In the genomic region with DNA sequence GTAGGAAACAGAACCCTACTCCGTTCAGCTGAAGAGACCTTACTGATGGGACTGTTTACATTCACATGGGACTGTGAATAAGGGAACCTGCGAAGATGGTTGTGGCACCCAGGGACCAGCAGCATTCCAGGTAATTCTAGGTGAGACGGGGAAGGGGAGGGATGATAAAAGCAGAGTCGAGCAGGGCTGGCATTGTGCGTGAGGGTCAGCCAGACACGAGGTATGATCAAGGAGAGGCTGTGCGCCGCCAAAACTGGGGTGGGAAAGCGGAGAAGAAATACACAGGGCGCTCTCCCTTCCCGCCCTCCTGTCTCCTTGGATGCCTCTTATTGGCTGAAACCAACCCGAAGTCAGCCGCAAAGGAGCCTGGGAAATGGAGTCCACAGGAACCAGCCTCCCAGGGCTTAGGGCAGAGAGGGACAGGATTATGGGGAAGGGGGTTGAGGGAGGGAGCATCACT, we compare ENCODE assay signal across 8 cellular contexts. TPM values are rescaled to one million over a fixed set of nuclear protein-coding genes. Genes with fewer than 3 reads are reported as not detected.
DNase-seq lines count a peak whose midpoint lies in the region; ATAC-seq, FAIRE-seq and TF ChIP-seq lines count a peak whose summit lies in the region.

No MANE protein-coding gene starts in this region.

- no peak overlapping the region for H3K27ac Mint-ChIP-seq in activated CD8-positive, alpha-beta T cell treated with anti-CD3 and anti-CD28 coated beads, Interleukin-2, amount 10 ng/mL, durations not matched to agents 7 days and 5 days

- H3K4me1 ChIP-seq in BE2C (no peaks in the 10 kb centered on the region), H1 (replicated peaks in 1 of 4; ENCODE audit: control insufficient read depth in 3 of 4, insufficient read depth in 4 of 4, low read length in 3 of 4) (peaks cover 0 to 6% (median 3%) of the 10 kb centered on the region in 4 experiments; a peak in 4 of 7 replicates), mesendoderm (ENCODE audit: control insufficient read depth, low read depth, low read length) (no peaks in the 10 kb centered on the region)

- peak overlapping the region; percentile 12; the same call in 1 of the 2 replicates for H2BK12ac ChIP-seq in H1 (ENCODE audit: low read depth, low read length)

- TF ChIP-seq RAD21 in H1 (IDR thresholded peaks at IDR 0.05 in 1 of 2, conservative IDR thresholded peaks at IDR 0.05 in 1 of 2; ENCODE audit: low read depth in 2 of 2, low read length in 2 of 2), result no peak

- H3K79me2 ChIP-seq in H1 (ENCODE audit: control insufficient read depth in 1 of 2, insufficient read depth in 2 of 2, low read length in 2 of 2) (no peaks in the 10 kb centered on the region), mesendoderm (ENCODE audit: control insufficient read depth, insufficient read depth, low read length) (no peaks in the 10 kb centered on the region)

- H3K9me3 Mint-ChIP-seq in activated CD8-positive, alpha-beta T cell treated with anti-CD3 and anti-CD28 coated beads, Interleukin-2, amount 10 ng/mL, durations not matched to agents 7 days and 5 days (ENCODE audit: insufficient read depth), result no peaks in the 10 kb centered on the region

- H2BK20ac ChIP-seq in H1 (ENCODE audit: low read length), result peak overlapping the region; percentile 27; the same call in 1 of the 2 replicates

- WGBS in H1 (ENCODE audit: extremely low coverage in 1 of 2, insufficient coverage in 1 of 2, insufficient read length in 1 of 2, insufficient replicate concordance in 2 of 2, low coverage in 1 of 2, low lambda C conversion rate in 2 of 2, missing lambda C conversion rate in 1 of 2), 2 experiments, result 1% methylated on average over 13 of the region's 13 CpGs; no CpG with 5 or more reads in 1 of the 2 experiments
- WGBS in mesendoderm (ENCODE audit: extremely low coverage, insufficient coverage, low lambda C conversion rate), result no CpG with 5 or more reads among the region's 13 CpGs

- H4K91ac ChIP-seq in H1 (replicated peaks; ENCODE audit: insufficient read length, low read length), result no peak overlapping the region

- FAIRE-seq in H1 (lab: Jason Lieb, UNC), result peak; percentile 82

- TF ChIP-seq POLR2A in H1 (IDR thresholded peaks at IDR 0.05; ENCODE audit: control extremely low read depth in 1 of 2, low read depth in 2 of 2, low read length in 2 of 2), result peak in 1 of 2 experiments; percentile 55; a peak in 1 of 3 replicates

- peak; percentile 83 for DNase-seq in BE2C
- peak; percentile 74 for DNase-seq in NCI-H69 (lab: John Stamatoyannopoulos, UW)
- peak; percentile 74 for DNase-seq in activated CD8-positive, alpha-beta T cell treated with anti-CD3 and anti-CD28 coated beads, Interleukin-2, amount 10 ng/mL, durations not matched to agents 7 days and 5 days
- peak; percentile 73 to 90 for DNase-seq in H1 (ENCODE audit: low read depth in 1 of 2, low spot score in 2 of 2)
- DNase-seq in mesendoderm, result peak; percentile 96
- DNase-seq in stimulated activated CD8-positive, alpha-beta memory T cell treated with anti-CD3 and anti-CD28 coated beads, Interleukin-15, amount 100 ng/mL, for 24 hours (ENCODE audit: low read depth), result peak; percentile 16

- no peaks in the 10 kb centered on the region for H3K36me3 ChIP-seq in BE2C
- no peaks in the 10 kb centered on the region for H3K36me3 ChIP-seq in H1 (ENCODE audit: control insufficient read depth in 2 of 4, insufficient read depth in 4 of 4, low read length in 3 of 4)
- H3K36me3 ChIP-seq in mesendoderm (ENCODE audit: control insufficient read depth, insufficient read depth, low read length), result no peaks in the 10 kb centered on the region

- H3K4me3 ChIP-seq in BE2C (ENCODE audit: low read depth, low read length) (peak overlapping the region; percentile 60), H1 (ENCODE audit: extremely low read depth in 1 of 4, insufficient read depth in 2 of 4, low read depth in 3 of 4, low read length in 4 of 4) (peak overlapping the region; percentile 74 to 83 (median 78)), mesendoderm (ENCODE audit: low read length) (peak overlapping the region; percentile 75)

- peak overlapping the region; percentile 7; the same call in 1 of the 2 replicates for H4K8ac ChIP-seq in H1 (ENCODE audit: extremely low read depth, insufficient read depth, low read length)
- H4K8ac ChIP-seq in mesendoderm (ENCODE audit: low read depth, low read length), result no peak overlapping the region

- peaks cover 40% of the 10 kb centered on the region for H3K27me3 Mint-ChIP-seq in activated CD8-positive, alpha-beta T cell treated with anti-CD3 and anti-CD28 coated beads, Interleukin-2, amount 10 ng/mL, durations not matched to agents 7 days and 5 days (ENCODE audit: low read depth)

- H3K79me1 ChIP-seq in H1 (ENCODE audit: low read depth, low read length) (no peaks in the 10 kb centered on the region), mesendoderm (ENCODE audit: low read length) (no peaks in the 10 kb centered on the region)

- H3K4ac ChIP-seq in H1 (replicated peaks; ENCODE audit: insufficient read length, low read depth, low read length) (no peak overlapping the region), mesendoderm (ENCODE audit: low read depth, low read length) (no peak overlapping the region)

- 0 out of 2 replicates have a peak overlapping the region, but pooled peaks have one; percentile 97 for H2BK15ac ChIP-seq in H1 (ENCODE audit: low read length)
- no peak overlapping the region for H2BK15ac ChIP-seq in mesendoderm (replicated peaks; ENCODE audit: low read depth)

- H2AFZ ChIP-seq in H1 (ENCODE audit: low read length), result peak overlapping the region; percentile 99

- H3K27ac ChIP-seq in H1 (ENCODE audit: low read depth, low read length) (no peak overlapping the region), mesendoderm (ENCODE audit: low read depth, low read length) (no peak overlapping the region)

- 0 out of 2 replicates have a peak overlapping the region, but pooled peaks have one; percentile 12 for H3K18ac ChIP-seq in H1 (ENCODE audit: extremely low read depth, low read length)
- H3K18ac ChIP-seq in mesendoderm (ENCODE audit: low read length), result no peak overlapping the region

- ATAC-seq in GM19035 (IDR thresholded peaks at IDR 0.05; ENCODE audit: unreplicated experiment) (peak; percentile 95), HG03354 (IDR thresholded peaks at IDR 0.05; ENCODE audit: poor library complexity, severe bottlenecking, unreplicated experiment) (peak; percentile 97)
- ATAC-seq in activated CD8-positive, alpha-beta T cell treated with anti-CD3 and anti-CD28 coated beads, Interleukin-2, amount 10 ng/mL, durations not matched to agents 7 days and 5 days, result peak; percentile 95

- POLR2A ChIA-PET in activated CD8-positive, alpha-beta T cell treated with anti-CD3 and anti-CD28 coated beads, Interleukin-2, amount 10 ng/mL, durations not matched to agents 7 days and 5 days (lab: Charles Lee), result interaction anchor here (0.6 kb wide), 1 partner anchor 17 kb away, joined by 3 read pairs; no protein-coding TSS in a partner anchor
- POLR2A ChIA-PET in H1 (lab: Charles Lee; ENCODE audit: partially characterized antibody), result interaction anchor here (1.1 to 1.3 kb wide), 2 partner anchors 13 to 47 kb away, joined by 3 to 4 read pairs; a partner anchor contains a TSS

- H2AK5ac ChIP-seq in H1 (ENCODE audit: low read depth, low read length), result no peak overlapping the region
- no peak overlapping the region for H2AK5ac ChIP-seq in mesendoderm (ENCODE audit: low read length)

- CTCF ChIA-PET in activated CD8-positive, alpha-beta T cell treated with anti-CD3 and anti-CD28 coated beads, Interleukin-2, amount 10 ng/mL, durations not matched to agents 7 days and 5 days (lab: Charles Lee), result no interaction called here
- CTCF ChIA-PET in H1 (lab: Charles Lee; ENCODE audit: partially characterized antibody), result no interaction called here

- peaks cover 13% of the 10 kb centered on the region for H3K4me1 Mint-ChIP-seq in activated CD8-positive, alpha-beta T cell treated with anti-CD3 and anti-CD28 coated beads, Interleukin-2, amount 10 ng/mL, durations not matched to agents 7 days and 5 days (ENCODE audit: low read depth)

- H3K4me2 ChIP-seq in H1 (ENCODE audit: insufficient read depth in 1 of 2, low read depth in 2 of 2, low read length in 2 of 2) (peak overlapping the region; percentile 80 to 98), mesendoderm (ENCODE audit: low read length) (peak overlapping the region; percentile 99)

- H3K9ac ChIP-seq in H1 (replicated peaks in 1 of 4; ENCODE audit: extremely low read depth in 1 of 4, low read depth in 3 of 4, low read length in 3 of 4), result peak overlapping the region in 3 of 4 experiments; percentile 52 to 93 (median 64); a peak in 6 of 7 replicates
- peak overlapping the region; percentile 86 for H3K9ac ChIP-seq in mesendoderm (ENCODE audit: low read length)

- H3K9me3 ChIP-seq in BE2C (no peaks in the 10 kb centered on the region; the same call in 1 of the 2 replicates), H1 (ENCODE audit: insufficient read depth in 2 of 2, low read depth in 1 of 2, low read length in 1 of 2) (no peaks in the 10 kb centered on the region)

- TF ChIP-seq EP300 in H1 (IDR thresholded peaks at IDR 0.05; ENCODE audit: borderline replicate concordance in 1 of 2, low read depth in 2 of 2, low read length in 2 of 2), result no peak

- H2BK120ac ChIP-seq in H1 (replicated peaks; ENCODE audit: low read depth, low read length) (no peak overlapping the region), mesendoderm (ENCODE audit: low read depth, low read length) (no peak overlapping the region)

- no peak overlapping the region for H3K56ac ChIP-seq in H1 (replicated peaks; ENCODE audit: insufficient read length, low read depth, low read length)
- H3K56ac ChIP-seq in mesendoderm (ENCODE audit: low read length), result peak overlapping the region; percentile 98

- no peak overlapping the region for H3K23ac ChIP-seq in H1 (ENCODE audit: insufficient read length)
- H3K23ac ChIP-seq in mesendoderm (ENCODE audit: low read length), result no peak overlapping the region

- peaks cover 42% of the 10 kb centered on the region for H3K27me3 ChIP-seq in BE2C
- no peaks in the 10 kb centered on the region for H3K27me3 ChIP-seq in H1 (replicated peaks in 1 of 4; ENCODE audit: control insufficient read depth in 3 of 4, extremely low read depth in 1 of 4, insufficient read depth in 3 of 4, low read length in 3 of 4)
- no peaks in the 10 kb centered on the region for H3K27me3 ChIP-seq in mesendoderm (ENCODE audit: insufficient read depth, low read length, poor library complexity)

- no peak for TF ChIP-seq CTCF in BE2C (IDR thresholded peaks at IDR 0.05; ENCODE audit: low read depth, low read length)
- no peak for TF ChIP-seq CTCF in H1 (IDR thresholded peaks at IDR 0.05; ENCODE audit: control extremely low read depth in 1 of 3, insufficient read depth in 1 of 3, low read depth in 1 of 3, low read length in 3 of 3)

- H3K23me2 ChIP-seq in H1 (ENCODE audit: low read depth, low read length), result peaks cover 11% of the 10 kb centered on the region

- H3K14ac ChIP-seq in H1 (ENCODE audit: insufficient read length), result no peak overlapping the region

- no peaks in the 10 kb centered on the region for H3K36me3 Mint-ChIP-seq in activated CD8-positive, alpha-beta T cell treated with anti-CD3 and anti-CD28 coated beads, Interleukin-2, amount 10 ng/mL, durations not matched to agents 7 days and 5 days (ENCODE audit: low read depth)

- H2BK5ac ChIP-seq in H1 (ENCODE audit: low read depth, low read length) (peak overlapping the region; percentile 36; the same call in 1 of the 2 replicates), mesendoderm (ENCODE audit: low read length) (peak overlapping the region; percentile 30)

- H4K5ac ChIP-seq in H1 (ENCODE audit: insufficient read length, low read depth, low read length) (no peak overlapping the region), mesendoderm (ENCODE audit: low read length) (no peak overlapping the region)

- H4K20me1 ChIP-seq in H1 (replicated peaks in 1 of 2; ENCODE audit: control insufficient read depth in 1 of 2, insufficient read depth in 2 of 2, low read length in 2 of 2), result no peaks in the 10 kb centered on the region

- peak overlapping the region; percentile 79 for H3K4me3 Mint-ChIP-seq in activated CD8-positive, alpha-beta T cell treated with anti-CD3 and anti-CD28 coated beads, Interleukin-2, amount 10 ng/mL, durations not matched to agents 7 days and 5 days

RNA-seq across cellular contexts. Expression of a gene that starts 38.4 kb away (rescaled TPM):
- polyA plus RNA-seq in BE2C (2012; ENCODE audit: insufficient read depth, insufficient read length, low read depth), result 30.2 TPM
- total RNA-seq in activated CD8-positive, alpha-beta T cell treated with anti-CD3 and anti-CD28 coated beads, Interleukin-2, amount 10 ng/mL, durations not matched to agents 7 days and 5 days, result 10 to 100 TPM; 62.2 to 67.1 TPM
- 124 and 128 TPM in 2 replicates for total RNA-seq in H1 (2021; fragmentation: NEBNext Ultra II Directional; extraction: Animal tissue kit (Norgen Biotek cat#: 25700))
- polyA plus RNA-seq in H1 (2011; rRNA removed), result 29.4 and 37.9 TPM in 2 replicates
- 37.1 TPM for polyA plus RNA-seq in H1 (2011; cell fraction: cytosol; rRNA removed)
- 33.0 TPM for polyA plus RNA-seq in H1 (2011; cell fraction: nucleus; rRNA removed)
- 59.7 to 79.1 TPM (median 65.0 TPM) in 4 replicates for polyA plus RNA-seq in H1 (2012, experiment 1 of 2)
- polyA plus RNA-seq in H1 (2012, experiment 2 of 2), result 27.6 TPM
- polyA plus RNA-seq in H1 (2013, experiment 1 of 2), result 58.0 TPM
- polyA plus RNA-seq in H1 (2013, experiment 2 of 2), result 54.7 TPM
- polyA minus RNA-seq in H1 (2011; rRNA and poly(A)+ RNA removed), result 148 and 169 TPM in 2 replicates
- polyA minus RNA-seq in H1 (2011; cell fraction: cytosol; rRNA and poly(A)+ RNA removed), result 74.3 TPM
- 97.3 TPM for polyA minus RNA-seq in H1 (2011; cell fraction: nucleus; rRNA and poly(A)+ RNA removed)
- polyA plus RNA-seq in mesendoderm (2013, experiment 1 of 2), result 63.2 TPM
- polyA plus RNA-seq in mesendoderm (2013, experiment 2 of 2), result 63.0 TPM

RNA-seq across cellular contexts. Expression of a gene that starts 58.6 kb away (rescaled TPM):
- polyA plus RNA-seq in BE2C (2012; ENCODE audit: insufficient read depth, insufficient read length, low read depth), result not detected
- total RNA-seq in activated CD8-positive, alpha-beta T cell treated with anti-CD3 and anti-CD28 coated beads, Interleukin-2, amount 10 ng/mL, durations not matched to agents 7 days and 5 days, result not detected
- not detected in 2 replicates for total RNA-seq in H1 (2021; fragmentation: NEBNext Ultra II Directional; extraction: Animal tissue kit (Norgen Biotek cat#: 25700))
- polyA plus RNA-seq in H1 (2011; rRNA removed), result not detected in 2 replicates
- not detected for polyA plus RNA-seq in H1 (2011; cell fraction: cytosol; rRNA removed)
- not detected for polyA plus RNA-seq in H1 (2011; cell fraction: nucleus; rRNA removed)
- polyA plus RNA-seq in H1 (2012, experiment 1 of 2), result not detected in 4 replicates
- polyA plus RNA-seq in H1 (2012, experiment 2 of 2), result not detected
- not detected for polyA plus RNA-seq in H1 (2013, experiment 1 of 2)
- not detected for polyA plus RNA-seq in H1 (2013, experiment 2 of 2)
- 0.10 TPM in 1 of 2 replicates, not detected in the other for polyA minus RNA-seq in H1 (2011; rRNA and poly(A)+ RNA removed)
- polyA minus RNA-seq in H1 (2011; cell fraction: cytosol; rRNA and poly(A)+ RNA removed), result not detected
- not detected for polyA minus RNA-seq in H1 (2011; cell fraction: nucleus; rRNA and poly(A)+ RNA removed)
- polyA plus RNA-seq in mesendoderm (2013, experiment 1 of 2), result not detected
- not detected for polyA plus RNA-seq in mesendoderm (2013, experiment 2 of 2)

Comparison
In these comparisons a context has a peak if more than half of its experiments do, and no peak if none do; other contexts are left out.
1. DNase-seq: peak in every context shown above with its lines; median percentile 96 in mesendoderm; 83 in BE2C; 82 in H1; 74 in NCI-H69; 74 in activated CD8-positive, alpha-beta T cell treated with anti-CD3 and anti-CD28 coated beads, Interleukin-2, amount 10 ng/mL, durations not matched to agents 7 days and 5 days; 16 in stimulated activated CD8-positive, alpha-beta memory T cell treated with anti-CD3 and anti-CD28 coated beads, Interleukin-15, amount 100 ng/mL, for 24 hours.